ENCODE assay signal across 10 cellular contexts in genomic region chr1:202159534-202160371, GRCh38. TPM values are rescaled to one million over a fixed set of nuclear protein-coding genes. Genes with fewer than 3 reads are reported as not detected.
DNase-seq lines count a peak whose midpoint lies in the region; ATAC-seq and TF ChIP-seq lines count a peak whose summit lies in the region.
"Had no signal": no experiment of that assay in that cellular context is flagged by ENCODE, and none has a peak within 500 bp of the region (broad histone marks: within the 10 kb centered on the region; RNA-seq: fewer than 3 reads in every experiment).

No MANE protein-coding gene starts in this region.

- H3K27me3 Mint-ChIP-seq in activated B cell treated with CpG ODN at 0.5 μM for 24 hours (no peaks in the 10 kb centered on the region), glutamatergic neuron (ENCODE audit: unreplicated experiment) (peaks cover 10% of the 10 kb centered on the region)

- DNase-seq in activated B cell treated with CpG ODN at 0.5 μM for 24 hours (peak; percentile 44), esophagus squamous epithelium (lab: John Stamatoyannopoulos, UW) (no peak), stomach (no peak), kidney tubule cell (ENCODE audit: low spot score) (no peak), glutamatergic neuron (no peak)
- DNase-seq: IMR-90 had no signal

- 80 to 87% methylated on average over 5 to 6 of the region's 16 CpGs for WGBS in esophagus squamous epithelium, 2 donors
- 65 to 81% (median 72%) methylated on average over 16 of the region's 16 CpGs for WGBS in stomach, 5 donors

- no peak for TF ChIP-seq CTCF in activated B cell treated with CpG ODN at 0.5 μM for 24 hours (IDR thresholded peaks at IDR 0.05)
- no peak for TF ChIP-seq CTCF in esophagus squamous epithelium (IDR thresholded peaks at IDR 0.05)
- TF ChIP-seq CTCF in stomach (IDR thresholded peaks at IDR 0.05), result no peak
- no peak for TF ChIP-seq CTCF in glutamatergic neuron (IDR thresholded peaks at IDR 0.05; ENCODE audit: partially characterized antibody, unreplicated experiment)

- no peaks in the 10 kb centered on the region for H3K9me3 Mint-ChIP-seq in activated B cell treated with CpG ODN at 0.5 μM for 24 hours
- H3K9me3 Mint-ChIP-seq in glutamatergic neuron (ENCODE audit: unreplicated experiment), result peaks cover 1% of the 10 kb centered on the region

- intact Hi-C loops in activated B cell treated with CpG ODN at 0.5 μM for 24 hours (cut with micrococcal nuclease), result loop anchor here (1.0 to 10.0 kb wide), 5 partner anchors 16 to 1225 kb away; partner anchors contain the start of genes PCAT6 and TMEM183A
- intact Hi-C loops in esophagus squamous epithelium (cut with DNase I), result no loop called here
- intact Hi-C loops in stomach (cut with DNase I; ENCODE audit: low total_unique reads), result no loop called here

- peak; percentile 18 for ATAC-seq in HG03066 (IDR thresholded peaks at IDR 0.05; ENCODE audit: low read depth, unreplicated experiment)
- peak; percentile 22 for ATAC-seq in activated B cell treated with CpG ODN at 0.5 μM for 24 hours (ENCODE audit: low read depth)
- no peak for ATAC-seq in GM18520 (IDR thresholded peaks at IDR 0.05; ENCODE audit: unreplicated experiment)
- ATAC-seq in GM18517 (IDR thresholded peaks at IDR 0.05; ENCODE audit: unreplicated experiment), result no peak

- H3K36me3 ChIP-seq in esophagus squamous epithelium (no peaks in the 10 kb centered on the region), stomach (no peaks in the 10 kb centered on the region)

- CTCF ChIA-PET in activated B cell treated with CpG ODN at 0.5 μM for 24 hours (lab: Charles Lee), result interaction anchor here (0.6 to 2.3 kb wide), 10 partner anchors 8 to 33 kb away, joined by 3 to 13 read pairs (median 5); partner anchors contain the start of gene LGR6

- peaks cover 0 to 6% (median 0%) of the 10 kb centered on the region in 4 donors for H3K27me3 ChIP-seq in esophagus squamous epithelium
- H3K27me3 ChIP-seq in stomach, result peaks cover 0 to 4% (median 0%) of the 10 kb centered on the region in 3 donors

- peak overlapping the region; percentile 14 to 59 (median 36) for H3K4me3 ChIP-seq in esophagus squamous epithelium
- peak overlapping the region; percentile 26 to 39 (median 35) for H3K4me3 ChIP-seq in stomach

- H3K4me3 Mint-ChIP-seq in activated B cell treated with CpG ODN at 0.5 μM for 24 hours (peak overlapping the region; percentile 91), glutamatergic neuron (ENCODE audit: unreplicated experiment) (no peak overlapping the region)

- H3K27ac Mint-ChIP-seq in activated B cell treated with CpG ODN at 0.5 μM for 24 hours, result peak overlapping the region; percentile 92
- H3K27ac Mint-ChIP-seq in glutamatergic neuron (ENCODE audit: unreplicated experiment), result no peak overlapping the region

- peak in 1 of 4 donors; percentile 23 for TF ChIP-seq POLR2A in esophagus squamous epithelium (IDR thresholded peaks at IDR 0.05)
- no peak for TF ChIP-seq POLR2A in stomach (IDR thresholded peaks at IDR 0.05)

- no peak for TF ChIP-seq EP300 in stomach (IDR thresholded peaks at IDR 0.05)

- peak overlapping the region; percentile 61 to 83 (median 72) for H3K27ac ChIP-seq in esophagus squamous epithelium
- peak overlapping the region; percentile 72 to 84 (median 74) for H3K27ac ChIP-seq in stomach

- H3K4me1 Mint-ChIP-seq in activated B cell treated with CpG ODN at 0.5 μM for 24 hours (peaks cover 83% of the 10 kb centered on the region), glutamatergic neuron (ENCODE audit: low read depth, unreplicated experiment) (peaks cover 14% of the 10 kb centered on the region)

- H3K36me3 Mint-ChIP-seq in activated B cell treated with CpG ODN at 0.5 μM for 24 hours (ENCODE audit: low read depth), result peaks cover 23% of the 10 kb centered on the region
- H3K36me3 Mint-ChIP-seq in glutamatergic neuron (ENCODE audit: unreplicated experiment), result no peaks in the 10 kb centered on the region

- H3K9me3 ChIP-seq in esophagus squamous epithelium, result no peaks in the 10 kb centered on the region
- H3K9me3 ChIP-seq in stomach, result no peaks in the 10 kb centered on the region

- POLR2A ChIA-PET in activated B cell treated with CpG ODN at 0.5 μM for 24 hours (lab: Charles Lee), result interaction anchor here (0.6 to 3.0 kb wide), 5 partner anchors 11 to 206 kb away, joined by 3 to 29 read pairs (median 3); partner anchors contain the start of gene ARL8A

- peaks cover 0 to 48% (median 0%) of the 10 kb centered on the region in 3 donors for H3K4me1 ChIP-seq in esophagus squamous epithelium
- H3K4me1 ChIP-seq in stomach, result peaks cover 0 to 36% (median 13%) of the 10 kb centered on the region in 4 donors

RNA-seq across cellular contexts. Expression of gene PTPN7, which starts 0.6 kb away (rescaled TPM):
- 29.4 and 31.0 TPM in 2 replicates for total RNA-seq in activated B cell treated with CpG ODN at 0.5 μM for 24 hours
- total RNA-seq in esophagus squamous epithelium, result 1 to 10 TPM; 1.9 to 5.5 (median 3.1) TPM
- 10 to 100 TPM in 1 of 5 donors, 1 to 10 TPM in 3, not detected in 1; 2.0 to 16.3 (median 4.6) TPM for total RNA-seq in stomach
- polyA plus RNA-seq in stomach, result 1 to 10 TPM; 1.8 to 4.4 (median 2.1) TPM
- total RNA-seq in glutamatergic neuron (ENCODE audit: unreplicated experiment), result not detected
- total RNA-seq: fibroblast of lung, IMR-90 had no signal
- polyA plus RNA-seq: fibroblast of lung had no signal

RNA-seq across cellular contexts. Expression of gene ARL8A, which starts 15.2 kb away (rescaled TPM):
- total RNA-seq in activated B cell treated with CpG ODN at 0.5 μM for 24 hours (56.3 and 58.0 TPM in 2 replicates), esophagus squamous epithelium (10 to 100 TPM; 21.2 to 31.3 (median 23.1) TPM), stomach (10 to 100 TPM in 4 of 5 donors, 1 to 10 TPM in 1; 7.8 to 34.5 (median 29.4) TPM), glutamatergic neuron (ENCODE audit: unreplicated experiment) (160 TPM)
- 10 to 100 TPM; 18.3 to 20.4 (median 19.1) TPM for polyA plus RNA-seq in stomach

RNA-seq across cellular contexts. Expression of gene LGR6, which starts 33.8 kb away (rescaled TPM):
- total RNA-seq in activated B cell treated with CpG ODN at 0.5 μM for 24 hours (not detected in 2 replicates), esophagus squamous epithelium (1 to 10 TPM in 3 of 4 donors, under 1 TPM in 1; 0.53 to 6.4 (median 2.9) TPM), stomach (under 1 TPM in 2 of 5 donors, not detected in 3; 0.43 to 0.73 TPM), glutamatergic neuron (ENCODE audit: unreplicated experiment) (0.37 TPM)
- 1 to 10 TPM in 1 of 3 donors, under 1 TPM in 1, not detected in 1; 0.15 to 3.5 TPM for polyA plus RNA-seq in stomach
- total RNA-seq: fibroblast of lung, IMR-90 had no signal
- polyA plus RNA-seq: IMR-90 had no signal

RNA-seq across cellular contexts. Expression of gene GPR37L1, which starts 37.0 kb away (rescaled TPM):
- total RNA-seq in activated B cell treated with CpG ODN at 0.5 μM for 24 hours, result not detected in 2 replicates
- total RNA-seq in esophagus squamous epithelium, result under 1 TPM in 1 of 4 donors, not detected in 3; 0.09 TPM
- total RNA-seq in stomach, result 1 to 10 TPM in 1 of 5 donors, under 1 TPM in 3, not detected in 1; under 0.01 to 2.0 (median 0.45) TPM
- polyA plus RNA-seq in stomach, result under 1 TPM in 1 of 3 donors, not detected in 2; 0.18 TPM
- not detected for total RNA-seq in glutamatergic neuron (ENCODE audit: unreplicated experiment)
- total RNA-seq: fibroblast of lung, IMR-90 had no signal
- polyA plus RNA-seq: fibroblast of lung had no signal

Comparison
In these comparisons a context has a peak if more than half of its experiments do, and no peak if none do; other contexts are left out.
1. ATAC-seq: peak in HG03066 (single experiment) and activated B cell treated with CpG ODN at 0.5 μM for 24 hours (single experiment); none in GM18520 (single experiment) and GM18517 (single experiment).